In genomic region chr20:57751411-57751810, GRCh38 we compare ENCODE assay signal across 12 cellular contexts. TPM values are rescaled to one million over a fixed set of nuclear protein-coding genes. Genes with fewer than 3 reads are reported as not detected.
A peak's percentile ranks its signal among the peaks of the same experiment; 100 is the strongest.
DNase-seq lines count a peak whose midpoint lies in the region; ATAC-seq, FAIRE-seq and TF ChIP-seq lines count a peak whose summit lies in the region.
"Had no signal": no experiment of that assay in that cellular context is flagged by ENCODE, and none has a peak within 500 bp of the region (broad histone marks: within the 10 kb centered on the region; RNA-seq: fewer than 3 reads in every experiment).

No MANE protein-coding gene starts in this region.

- FAIRE-seq in A549 (lab: Jason Lieb, UNC) (no peak), HTR-8/SVneo (lab: Jason Lieb, UNC) (peak; percentile 88)
- FAIRE-seq: D721Med, GM18507 had no signal

- H3K4me2 ChIP-seq in A549: no peak overlapping the region
- H3K4me2 ChIP-seq: GM23338 had no signal

- no peaks in the 10 kb centered on the region for H3K36me3 ChIP-seq in spleen

- TF ChIP-seq CTCF in A549 (IDR thresholded peaks at IDR 0.05): no peak
- no peak for TF ChIP-seq CTCF in spleen (IDR thresholded peaks at IDR 0.05 in 8 of 11, conservative IDR thresholded peaks at IDR 0.05 in 3 of 11)

- H3K27ac ChIP-seq in A549 (peak overlapping the region; percentile 3 to 70; a peak in 4 of 6 replicates), spleen (no peak overlapping the region)

- H3K27me3 ChIP-seq in spleen (replicated peaks in 1 of 7): peaks cover 0 to 33% (median 0%) of the 10 kb centered on the region in 7 donors

- no peak for ATAC-seq in A549
- no peak for ATAC-seq in GM18519 (IDR thresholded peaks at IDR 0.05; ENCODE audit: low FRiP score, unreplicated experiment)
- ATAC-seq: CD8-positive, alpha-beta T cell; GM23338 had no signal

- 92% methylated on average over 5 of the region's 5 CpGs for WGBS in A549 (ENCODE audit: missing lambda C conversion rate)
- WGBS in spleen, 5 donors: 82 to 98% (median 93%) methylated on average over 5 of the region's 5 CpGs

- TF ChIP-seq EP300 in A549 (IDR thresholded peaks at IDR 0.05): no peak

- DNase-seq in A549 (ENCODE audit: low read depth in 1 of 2, low spot score in 1 of 2) (no peak), HTR-8/SVneo (ENCODE audit: insufficient read length, low spot score) (no peak), islet precursor cell (peak; percentile 38), spleen (peak; percentile 12), cortex of kidney (lab: John Stamatoyannopoulos, UW) (no peak)
- DNase-seq: CD8-positive, alpha-beta T cell; COR-L47; H9 had no signal

- TF ChIP-seq RAD21 in A549 (conservative IDR thresholded peaks at IDR 0.05 in 1 of 2, IDR thresholded peaks at IDR 0.05 in 1 of 2): no peak

- H3K4me3 ChIP-seq in A549 (no peak overlapping the region), spleen (no peak overlapping the region)
- H3K4me3 ChIP-seq: GM23338 had no signal

- intact Hi-C loops in spleen (cut with DNase I; ENCODE audit: low total_unique reads): loop anchor here (2.0 kb wide), 1 partner anchor 41 kb away; no protein-coding TSS in a partner anchor

- TF ChIP-seq POLR2A in A549 (IDR thresholded peaks at IDR 0.05; ENCODE audit: low read length) (no peak), spleen (IDR thresholded peaks at IDR 0.05) (no peak)

- CTCF ChIA-PET in A549 (lab: Yijun Ruan, JAX): interaction anchor here (1.0 to 1.4 kb wide), 4 partner anchors 9 to 458 kb away, joined by 3 read pairs; no protein-coding TSS in a partner anchor

- POLR2A ChIA-PET in A549 (lab: Yijun Ruan, JAX): no interaction called here

- H3K4me1 ChIP-seq in A549 (peaks cover 34% of the 10 kb centered on the region), spleen (peaks cover 13 to 50% (median 34%) of the 10 kb centered on the region in 6 donors)

- H3K9me3 ChIP-seq in A549: peaks cover 9% of the 10 kb centered on the region
- H3K9me3 ChIP-seq in spleen: peaks cover 0 to 5% (median 0%) of the 10 kb centered on the region in 8 donors

TF ChIP-seq in A549, 52 proteins besides CTCF, POLR2A, EP300 and RAD21:
- no peak for TF ChIP-seq ESRRA (IDR thresholded peaks at IDR 0.05; ENCODE audit: borderline replicate concordance, low read length)
TF ChIP-seq in A549: peak in this region for 0.

RNA-seq across cellular contexts. Expression of gene PMEPA1, which starts 41.6 kb away (rescaled TPM):
- polyA plus RNA-seq in A549 (2011; rRNA removed) (131 and 150 TPM in 2 replicates), A549 (2017; fragmentation: RNase III; extraction: RNeasy Plus Mini Kit Qiagen cat#74134 plus additional on column Dnase treatment) (114 to 152 TPM (median 147 TPM) in 3 replicates), spleen (1 to 10 TPM; 4.8 to 7.9 (median 6.7) TPM)
- 145 and 229 TPM in 2 replicates for polyA plus RNA-seq in A549 (2012; cell fraction: cytosol; rRNA removed)
- polyA plus RNA-seq in A549 (2012; cell fraction: nucleus; rRNA removed): 263 and 339 TPM in 2 replicates
- polyA minus RNA-seq in A549 (2011; rRNA and poly(A)+ RNA removed): 151 and 188 TPM in 2 replicates
- total RNA-seq in spleen: 10 to 100 TPM in 5 of 7 donors, 1 to 10 TPM in 2; 7.3 to 15.7 (median 10.9) TPM

Comparison
In these comparisons a context has a peak if more than half of its experiments do, and no peak if none do; other contexts are left out.
1. DNase-seq: peak in islet precursor cell (single experiment) and spleen (single experiment); none in A549 (0 of 2), HTR-8/SVneo (single experiment) and cortex of kidney (single experiment).
2. H3K27ac ChIP-seq: peak in A549 (2 of 2); none in spleen (0 of 8).
3. RNA of gene PMEPA1, which starts 41.6 kb away (polyA plus RNA-seq): 114 to 339 TPM in A549; 4.8 to 7.9 TPM in spleen; every median in the first group is over 10 times any median in the second.